21 cellular contexts compared by ENCODE assay signal in the genomic region with DNA sequence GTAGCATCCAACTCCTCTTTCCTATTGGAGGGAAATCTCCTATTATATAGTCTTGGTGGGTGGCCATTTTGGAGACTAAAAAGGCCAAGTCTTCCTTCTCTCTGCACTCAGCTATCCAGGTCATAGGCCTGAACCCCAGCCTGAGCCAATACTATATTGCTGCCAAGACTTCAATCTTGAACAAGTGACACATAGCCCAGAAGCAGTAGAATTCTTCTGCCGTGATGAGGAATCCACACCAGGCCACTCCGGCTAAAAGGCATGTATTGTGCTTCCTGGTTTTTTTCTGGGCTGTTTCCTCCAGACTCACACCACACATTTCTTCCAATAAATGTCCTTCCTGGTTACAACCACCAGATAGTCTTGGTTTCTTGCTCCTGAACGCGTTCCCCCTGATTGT. TPM values are rescaled to one million over a fixed set of nuclear protein-coding genes. Genes with fewer than 3 reads are reported as not detected.
A peak's percentile ranks its signal among the peaks of the same experiment; 100 is the strongest.
DNase-seq lines count a peak whose midpoint lies in the region; ATAC-seq and TF ChIP-seq lines count a peak whose summit lies in the region.
"Had no signal": no experiment of that assay in that cellular context is flagged by ENCODE, and none has a peak within 500 bp of the region (broad histone marks: within the 10 kb centered on the region; RNA-seq: fewer than 3 reads in every experiment).

No MANE protein-coding gene starts in this region.

- no peaks in the 10 kb centered on the region for H3K9me3 ChIP-seq in neuron (ENCODE audit: low read length)
- H3K9me3 ChIP-seq: left lung had no signal

- H2AFZ ChIP-seq in neuron (ENCODE audit: low read depth, low read length), result peak overlapping the region; percentile 5
- H2AFZ ChIP-seq: neural progenitor cell, PC-9 had no signal

- no peak overlapping the region for H3K4me3 ChIP-seq in neuron (ENCODE audit: low read length)
- H3K4me3 ChIP-seq: GM23338, left lung, neural progenitor cell, PC-9 had no signal

- H3K27ac Mint-ChIP-seq in HFFc6 (peak overlapping the region; percentile 90), chondrocyte (ENCODE audit: unreplicated experiment) (peak overlapping the region; percentile 60)
- H3K27ac Mint-ChIP-seq: activated naive CD8-positive, alpha-beta T cell treated with anti-CD3 and anti-CD28 coated beads for 36 hours; activated T-helper 1 cell treated with anti-CD3 and anti-CD28 coated beads, Interleukin-12 subunit alpha, Interleukin-12 subunit beta, Interleukin-2, Interleukin-4 antibody, amounts not matched to agents 30 ng/mL and 10 ng/mL and 1 ng/mL, durations not matched to agents 14 hours and 24 hours and 36 hours; dendritic cell treated with granulocyte-macrophage colony-stimulating factor and Interleukin-4, amounts not matched to agents 40 ng/mL and 50 ng/mL, for 4 days; GM23338; neural progenitor cell had no signal

- H3K27me3 ChIP-seq in neuron (ENCODE audit: insufficient read depth, low read length), result no peaks in the 10 kb centered on the region
- H3K27me3 ChIP-seq: left lung, neural progenitor cell had no signal

- H3K36me3 ChIP-seq in neuron (ENCODE audit: insufficient read depth, low read length), result no peaks in the 10 kb centered on the region
- H3K36me3 ChIP-seq: left lung, neural progenitor cell had no signal

- no peak for ATAC-seq in HG02642 (IDR thresholded peaks at IDR 0.05; ENCODE audit: poor library complexity, unreplicated experiment)
- ATAC-seq: activated CD4-positive, CD25-positive, alpha-beta regulatory T cell treated with anti-CD3 and anti-CD28 coated beads, Interleukin-2, amount 50 U/mL, for 24 hours; GM23338; left lung had no signal

- H3K9me3 Mint-ChIP-seq in HFFc6 (no peaks in the 10 kb centered on the region), chondrocyte (ENCODE audit: low read depth) (no peaks in the 10 kb centered on the region)
- H3K9me3 Mint-ChIP-seq: activated naive CD8-positive, alpha-beta T cell treated with anti-CD3 and anti-CD28 coated beads for 36 hours; activated T-helper 1 cell treated with anti-CD3 and anti-CD28 coated beads, Interleukin-12 subunit alpha, Interleukin-12 subunit beta, Interleukin-2, Interleukin-4 antibody, amounts not matched to agents 30 ng/mL and 10 ng/mL and 1 ng/mL, durations not matched to agents 14 hours and 24 hours and 36 hours; dendritic cell treated with granulocyte-macrophage colony-stimulating factor and Interleukin-4, amounts not matched to agents 40 ng/mL and 50 ng/mL, for 4 days; GM23338; neural progenitor cell had no signal

- TF ChIP-seq CTCF in HFFc6 (IDR thresholded peaks at IDR 0.05), result no peak
- no peak for TF ChIP-seq CTCF in chondrocyte (IDR thresholded peaks at IDR 0.05)
- no peak for TF ChIP-seq CTCF in GM10266 (IDR thresholded peaks at IDR 0.05; ENCODE audit: control insufficient read depth, insufficient read depth, low read depth, missing control alignments)

- H3K4me1 ChIP-seq in neuron (ENCODE audit: insufficient read depth, low read length), result no peaks in the 10 kb centered on the region
- H3K4me1 ChIP-seq: left lung, neural progenitor cell had no signal

- H3K36me3 Mint-ChIP-seq in HFFc6 (ENCODE audit: low read depth) (no peaks in the 10 kb centered on the region), chondrocyte (ENCODE audit: low read depth) (no peaks in the 10 kb centered on the region)
- H3K36me3 Mint-ChIP-seq: activated naive CD8-positive, alpha-beta T cell treated with anti-CD3 and anti-CD28 coated beads for 36 hours; neural progenitor cell had no signal

- H3K27me3 Mint-ChIP-seq in HFFc6 (ENCODE audit: insufficient read depth) (peaks cover 1% of the 10 kb centered on the region; the same call in 1 of the 2 replicates), chondrocyte (ENCODE audit: low read depth) (peaks cover 6% of the 10 kb centered on the region)

- DNase-seq in AG08396 (ENCODE audit: low spot score) (peak; percentile 73), HFFc6 (peak; percentile 75), chondrocyte (ENCODE audit: low spot score) (no peak), GM10266 (ENCODE audit: extremely low spot score) (no peak), NCI-H2081 treated with DMSO at 0.1 percent for 48 hours (lab: John Stamatoyannopoulos, UW) (no peak)
- DNase-seq in activated effector memory CD4-positive, alpha-beta T cell treated with anti-CD3 and anti-CD28 coated beads, Interleukin-2, amount 50 U/mL, for 16 hours, result no peak
- DNase-seq: activated naive CD8-positive, alpha-beta T cell treated with anti-CD3 and anti-CD28 coated beads for 36 hours; glutamatergic neuron; left lung; MM.1S; PC-9; stimulated activated CD4-positive, alpha-beta T cell treated with anti-CD3 and anti-CD28 coated beads, Interleukin-12 subunit alpha, Interleukin-12 subunit beta, amount 100 ng/mL, for 4 hours; stimulated activated CD8-positive, alpha-beta memory T cell treated with anti-CD3 and anti-CD28 coated beads, Interleukin-4, amount 100 ng/mL, for 48 hours; T1000 had no signal

- H3K4me1 Mint-ChIP-seq in HFFc6 (ENCODE audit: low read depth) (peaks cover 33% of the 10 kb centered on the region), chondrocyte (ENCODE audit: low read depth) (peaks cover 33% of the 10 kb centered on the region)
- H3K4me1 Mint-ChIP-seq: activated naive CD8-positive, alpha-beta T cell treated with anti-CD3 and anti-CD28 coated beads for 36 hours; GM23338; neural progenitor cell had no signal

- H3K4me3 Mint-ChIP-seq in HFFc6 (no peak overlapping the region), chondrocyte (ENCODE audit: unreplicated experiment) (no peak overlapping the region)
- H3K4me3 Mint-ChIP-seq: activated naive CD8-positive, alpha-beta T cell treated with anti-CD3 and anti-CD28 coated beads for 36 hours; activated T-helper 1 cell treated with anti-CD3 and anti-CD28 coated beads, Interleukin-12 subunit alpha, Interleukin-12 subunit beta, Interleukin-2, Interleukin-4 antibody, amounts not matched to agents 30 ng/mL and 10 ng/mL and 1 ng/mL, durations not matched to agents 14 hours and 24 hours and 36 hours; dendritic cell treated with granulocyte-macrophage colony-stimulating factor and Interleukin-4, amounts not matched to agents 40 ng/mL and 50 ng/mL, for 4 days; GM23338; neural progenitor cell had no signal

RNA-seq across cellular contexts. Expression of a gene that starts 43.0 kb away (rescaled TPM):
- 1 to 10 TPM; 1.9 to 5.5 (median 4.8) TPM for total RNA-seq in HFFc6 (2021; fragmentation: NEBNext Ultra II Directional; extraction: Animal tissue kit (Norgen Biotek cat#: 25700))
- 3.5 to 54.5 TPM (median 50.2 TPM) in 3 replicates for total RNA-seq in chondrocyte

RNA-seq across cellular contexts. Expression of a gene that starts 48.1 kb away (rescaled TPM):
- total RNA-seq in HFFc6 (2021; fragmentation: NEBNext Ultra II Directional; extraction: Animal tissue kit (Norgen Biotek cat#: 25700)), result 1 to 10 TPM in 5 of 6 experiments, under 1 TPM in 1; 0.89 to 1.7 (median 1.4) TPM
- total RNA-seq in chondrocyte, result 0.36 to 3.7 TPM (median 1.7 TPM) in 3 replicates

Comparison
In these comparisons a context has a peak if more than half of its experiments do, and no peak if none do; other contexts are left out.
1. DNase-seq: peak in AG08396 (single experiment) and HFFc6 (single experiment); none in chondrocyte (single experiment), activated effector memory CD4-positive, alpha-beta T cell treated with anti-CD3 and anti-CD28 coated beads, Interleukin-2, amount 50 U/mL, for 16 hours (single experiment), GM10266 (single experiment) and NCI-H2081 treated with DMSO at 0.1 percent for 48 hours (single experiment).